In the genomic region with DNA sequence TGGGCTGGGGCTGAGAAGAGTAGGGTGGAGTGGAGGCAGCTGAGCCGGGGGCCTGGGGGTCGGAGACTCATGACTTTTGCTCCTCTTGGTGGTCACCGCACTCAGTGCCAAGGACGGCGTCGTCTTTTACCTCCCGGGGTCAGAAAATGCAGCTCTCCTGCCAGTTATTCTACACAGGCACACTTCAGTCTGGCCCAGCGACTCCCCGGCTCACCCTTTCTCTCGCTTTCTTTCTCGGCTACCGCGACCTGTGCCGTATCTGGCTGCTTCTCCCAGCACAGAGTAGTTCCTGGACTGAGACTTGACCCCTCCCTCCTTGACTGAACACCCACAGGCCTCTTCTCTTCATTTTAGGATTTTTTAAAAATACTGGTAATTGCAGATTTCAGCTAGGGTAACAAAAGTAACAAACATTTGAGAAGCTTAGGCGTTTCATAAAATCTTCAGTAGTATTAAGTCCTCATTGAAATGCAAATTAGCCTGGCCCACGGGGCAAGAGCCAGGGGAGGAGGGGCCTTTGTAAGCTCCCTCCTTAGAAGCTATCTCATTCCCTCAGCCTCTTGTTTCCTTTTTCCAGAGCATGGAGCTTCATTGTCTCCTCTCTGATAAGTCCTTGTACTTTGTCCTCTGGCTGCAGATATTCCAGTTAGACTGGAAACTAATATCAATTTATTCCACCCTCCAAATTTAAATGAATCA, we compare ENCODE assay signal across 18 cellular contexts. TPM values are rescaled to one million over a fixed set of nuclear protein-coding genes. Genes with fewer than 3 reads are reported as not detected.
DNase-seq lines count a peak whose midpoint lies in the region; ATAC-seq and TF ChIP-seq lines count a peak whose summit lies in the region.
"Had no signal": no experiment of that assay in that cellular context is flagged by ENCODE, and none has a peak within 500 bp of the region (broad histone marks: within the 10 kb centered on the region; RNA-seq: fewer than 3 reads in every experiment).

No MANE protein-coding gene starts in this region.

- no peak overlapping the region for H3K27ac Mint-ChIP-seq in GM23338
- H3K27ac Mint-ChIP-seq in activated T-helper 17 cell treated with anti-CD3 and anti-CD28 coated beads, Interleukin-2, amount 50 U/mL, for 72 hours = no peak overlapping the region

- ATAC-seq in GM23338 (peak; percentile 12), GM21825 (IDR thresholded peaks at IDR 0.05; ENCODE audit: unreplicated experiment) (no peak), psoas muscle (no peak)
- no peak for ATAC-seq in activated T-helper 17 cell treated with anti-CD3 and anti-CD28 coated beads, Interleukin-2, amount 50 U/mL, for 72 hours (replicated peaks)

- H3K36me3 Mint-ChIP-seq in GM23338 (ENCODE audit: low read depth) = no peaks in the 10 kb centered on the region; the same call in 2 of the 3 replicates
- no peaks in the 10 kb centered on the region for H3K36me3 Mint-ChIP-seq in activated T-helper 17 cell treated with anti-CD3 and anti-CD28 coated beads, Interleukin-2, amount 50 U/mL, for 72 hours (ENCODE audit: low read depth)

- H3F3A ChIP-seq in GM23338 (replicated peaks; ENCODE audit: low read depth) = 0 out of 2 replicates have a peak, but pooled peaks cover 3% of the 10 kb centered on the region

- peak overlapping the region; percentile 56; the same call in 1 of the 2 replicates for H2AFZ ChIP-seq in GM23338

- no peak overlapping the region for H3K27ac ChIP-seq in GM23338 (ENCODE audit: low read depth)
- H3K27ac ChIP-seq in psoas muscle = no peak overlapping the region
- H3K27ac ChIP-seq in thyroid gland = no peak overlapping the region
- H3K27ac ChIP-seq: BLaER1 treated with 17β-estradiol and CSF1 and Interleukin-3, amounts not matched to agents 10 nM and 100 nM had no signal

- H3K4me3 ChIP-seq in BE2C (ENCODE audit: low read depth, low read length) (peak overlapping the region; percentile 80), GM23338 (peak overlapping the region; percentile 60), psoas muscle (no peak overlapping the region), thyroid gland (replicated peaks in 1 of 3) (no peak overlapping the region)
- H3K4me3 ChIP-seq: BLaER1 treated with 17β-estradiol and CSF1 and Interleukin-3, amounts not matched to agents 10 nM and 100 nM had no signal

- H3K9me3 ChIP-seq in BE2C (no peaks in the 10 kb centered on the region; the same call in 1 of the 2 replicates), psoas muscle (no peaks in the 10 kb centered on the region), thyroid gland (no peaks in the 10 kb centered on the region)

- peaks cover 4% of the 10 kb centered on the region; the same call in 1 of the 3 replicates for H3K9me3 Mint-ChIP-seq in GM23338
- H3K9me3 Mint-ChIP-seq in activated T-helper 17 cell treated with anti-CD3 and anti-CD28 coated beads, Interleukin-2, amount 50 U/mL, for 72 hours = no peaks in the 10 kb centered on the region

- H3K4me2 ChIP-seq in GM23338 = peak overlapping the region; percentile 83
- H3K4me2 ChIP-seq: BLaER1 treated with 17β-estradiol and CSF1 and Interleukin-3, amounts not matched to agents 10 nM and 100 nM had no signal

- peaks cover 38% of the 10 kb centered on the region for H3K27me3 Mint-ChIP-seq in GM23338 (ENCODE audit: insufficient read depth, low read depth, poor library complexity)
- peaks cover 52% of the 10 kb centered on the region for H3K27me3 Mint-ChIP-seq in activated T-helper 17 cell treated with anti-CD3 and anti-CD28 coated beads, Interleukin-2, amount 50 U/mL, for 72 hours

- no peaks in the 10 kb centered on the region for H3K79me2 ChIP-seq in GM23338 (replicated peaks; ENCODE audit: insufficient read depth)

- no peaks in the 10 kb centered on the region; the same call in 1 of the 2 replicates for H4K20me1 ChIP-seq in GM23338 (replicated peaks; ENCODE audit: insufficient read depth)
- H4K20me1 ChIP-seq: BLaER1 treated with 17β-estradiol and CSF1 and Interleukin-3, amounts not matched to agents 10 nM and 100 nM had no signal

- H3K4me3 Mint-ChIP-seq in GM23338 = peak overlapping the region; percentile 77
- peak overlapping the region; percentile 9 for H3K4me3 Mint-ChIP-seq in activated T-helper 17 cell treated with anti-CD3 and anti-CD28 coated beads, Interleukin-2, amount 50 U/mL, for 72 hours

- H3K4me1 ChIP-seq in BE2C (peaks cover 8% of the 10 kb centered on the region), GM23338 (ENCODE audit: insufficient read depth) (peaks cover 5% of the 10 kb centered on the region; the same call in 1 of the 2 replicates), psoas muscle (no peaks in the 10 kb centered on the region), thyroid gland (peaks cover 0 to 10% of the 10 kb centered on the region in 2 donors)
- H3K4me1 ChIP-seq: BLaER1 treated with 17β-estradiol and CSF1 and Interleukin-3, amounts not matched to agents 10 nM and 100 nM had no signal

- intact Hi-C loops in psoas muscle (cut with DNase I) = no loop called here
- intact Hi-C loops in thyroid gland (cut with DNase I) = no loop called here

- no peaks in the 10 kb centered on the region for H3K9me2 ChIP-seq in GM23338 (ENCODE audit: insufficient read depth)

- no peaks in the 10 kb centered on the region for H3K27me3 ChIP-seq in BE2C
- peaks cover 36% of the 10 kb centered on the region for H3K27me3 ChIP-seq in GM23338 (ENCODE audit: insufficient read depth)
- peaks cover 4 to 82% (median 16%) of the 10 kb centered on the region in 3 donors for H3K27me3 ChIP-seq in psoas muscle (ENCODE audit: insufficient read depth in 3 of 3, low read length in 2 of 3)
- peaks cover 24% of the 10 kb centered on the region for H3K27me3 ChIP-seq in thyroid gland
- H3K27me3 ChIP-seq: BLaER1 treated with 17β-estradiol and CSF1 and Interleukin-3, amounts not matched to agents 10 nM and 100 nM had no signal

- peak; percentile 27 for DNase-seq in BE2C
- peak; percentile 71 for DNase-seq in GM23338 (ENCODE audit: low spot score)
- DNase-seq in iPS-NIHi11 (ENCODE audit: low spot score) = peak; percentile 48
- no peak for DNase-seq in dedifferentiated amniotic fluid mesenchymal stem cell (ENCODE audit: extremely low spot score)
- DNase-seq in psoas muscle = no peak
- DNase-seq in thyroid gland = no peak
- DNase-seq: activated gamma-delta T cell; effector CD4-positive, alpha-beta T cell; NCI-H2081 treated with DMSO at 0.1 percent for 48 hours; posterior cingulate gyrus; SHP77 treated with DMSO at 0.1 percent for 48 hours; stimulated activated CD4-positive, alpha-beta T cell treated with anti-CD3 and anti-CD28 coated beads, Interleukin-12 subunit alpha, Interleukin-12 subunit beta, amount 100 ng/mL, for 4 hours had no signal

- no peaks in the 10 kb centered on the region for H3K36me3 ChIP-seq in BE2C
- H3K36me3 ChIP-seq in GM23338 (ENCODE audit: insufficient read depth) = no peaks in the 10 kb centered on the region
- no peaks in the 10 kb centered on the region for H3K36me3 ChIP-seq in psoas muscle (ENCODE audit: insufficient read depth in 1 of 2, low read depth in 1 of 2)
- H3K36me3 ChIP-seq in thyroid gland = no peaks in the 10 kb centered on the region
- H3K36me3 ChIP-seq: BLaER1 treated with 17β-estradiol and CSF1 and Interleukin-3, amounts not matched to agents 10 nM and 100 nM had no signal

- H3K4me1 Mint-ChIP-seq in GM23338 = peaks cover 17% of the 10 kb centered on the region
- peaks cover 7% of the 10 kb centered on the region for H3K4me1 Mint-ChIP-seq in activated T-helper 17 cell treated with anti-CD3 and anti-CD28 coated beads, Interleukin-2, amount 50 U/mL, for 72 hours

- no peak for TF ChIP-seq POLR2A in thyroid gland (IDR thresholded peaks at IDR 0.05)

- TF ChIP-seq CTCF in BE2C (IDR thresholded peaks at IDR 0.05; ENCODE audit: low read depth, low read length) (no peak), GM23338 (conservative IDR thresholded peaks at IDR 0.05; ENCODE audit: low read depth in 2 of 2) (no peak), psoas muscle (IDR thresholded peaks at IDR 0.05) (no peak), thyroid gland (IDR thresholded peaks at IDR 0.05) (no peak)

- 1 to 3% (median 2%) methylated on average over 11 to 16 of the region's 16 CpGs for WGBS in psoas muscle, 3 donors
- 2 to 5% methylated on average over 16 of the region's 16 CpGs for WGBS in thyroid gland, 2 donors

RNA-seq across cellular contexts. Expression of a gene that starts 1.1 kb away (rescaled TPM):
- 17.9 TPM for polyA plus RNA-seq in BE2C (2012; ENCODE audit: insufficient read depth, insufficient read length, low read depth)
- 0.24 TPM in 1 of 2 replicates, not detected in the other for total RNA-seq in GM23338 (2014; rRNA removed; shearing (Covaris generic))
- 0.07 TPM in 1 of 2 replicates, not detected in the other for polyA plus RNA-seq in GM23338 (2016; fragmentation: Nextera tagmentation; extraction: Ambion mirVana)
- not detected for total RNA-seq in activated T-helper 17 cell treated with anti-CD3 and anti-CD28 coated beads, Interleukin-2, amount 50 U/mL, for 72 hours
- total RNA-seq in psoas muscle = under 1 TPM in 1 of 4 donors, not detected in 3; 0.06 TPM
- polyA plus RNA-seq in psoas muscle = under 1 TPM in 1 of 3 donors, not detected in 2; 0.01 TPM
- total RNA-seq in thyroid gland = not detected
- total RNA-seq: M059J, mesenteric fat pad, subcutaneous adipose tissue had no signal

Comparison
In these comparisons a context has a peak if more than half of its experiments do, and no peak if none do; other contexts are left out.
1. DNase-seq: peak in BE2C (single experiment), GM23338 (single experiment) and iPS-NIHi11 (single experiment); none in dedifferentiated amniotic fluid mesenchymal stem cell (single experiment), psoas muscle (0 of 2) and thyroid gland (0 of 2).
2. H3K4me3 ChIP-seq: peak in BE2C (single experiment) and GM23338 (single experiment); none in psoas muscle (single experiment) and thyroid gland (0 of 3).